ENCODE assay signal across 33 cellular contexts in genomic region chr2:132754392-132754791, GRCh38.
"Had no signal": no experiment of that assay in that cellular context is flagged by ENCODE, and none has a peak within 500 bp of the region (broad histone marks: within the 10 kb centered on the region; RNA-seq: fewer than 3 reads in every experiment).

No MANE protein-coding gene starts in this region.

- H3K4me1 Mint-ChIP-seq: activated B cell treated with CpG ODN at 0.5 μM for 24 hours; activated naive CD8-positive, alpha-beta T cell treated with anti-CD3 and anti-CD28 coated beads for 36 hours; activated T-helper 17 cell treated with anti-CD3 and anti-CD28 coated beads, Interleukin-2, amount 50 U/mL, for 72 hours; central memory CD8-positive, alpha-beta T cell had no signal

- DNase-seq: activated B cell treated with CpG ODN at 0.5 μM for 24 hours; activated CD4-positive, alpha-beta T cell treated with anti-CD3 and anti-CD28 coated beads for 48 hours; activated CD4-positive, CD25-positive, alpha-beta regulatory T cell treated with anti-CD3 and anti-CD28 coated beads, Interleukin-2, amount 50 U/mL, for 72 hours; activated CD8-positive, alpha-beta T cell treated with anti-CD3 and anti-CD28 coated beads for 36 hours; activated effector memory CD4-positive, alpha-beta T cell treated with anti-CD3 and anti-CD28 coated beads, Interleukin-2, amount 50 U/mL, for 16 hours; activated naive CD4-positive, alpha-beta T cell; activated naive CD4-positive, alpha-beta T cell treated with anti-CD3 and anti-CD28 coated beads, Interleukin-2, amount 50 U/mL, for 16 hours; activated naive CD8-positive, alpha-beta T cell treated with anti-CD3 and anti-CD28 coated beads for 36 hours; activated T-cell treated with anti-CD3 and anti-CD28 coated beads, Interleukin-2, amount 50 U/mL, for 1 hour; activated T-cell treated with anti-CD3 and anti-CD28 coated beads, Interleukin-2, amount 50 U/mL, for 72 hours; amniotic stem cell; aorta; MM.1S; MV-4-11; NCI-H1092 treated with DMSO at 0.1 percent for 48 hours; NCI-H1417; NCI-H146; NCI-H187; NCI-H2029 treated with DMSO at 0.1 percent for 48 hours; NCI-H2107; NCI-H226; NCI-H446 treated with DMSO at 0.1 percent for 48 hours; NCI-H69; NCI-H82; OCI-M1; Right ventricle myocardium superior; SJCRH30; SW 1271; T-helper 1 cell; T-helper 2 cell; T-helper 9 cell had no signal

- ATAC-seq: activated CD8-positive, alpha-beta T cell treated with anti-CD3 and anti-CD28 coated beads for 36 hours; activated T-cell treated with anti-CD3 and anti-CD28 coated beads, Interleukin-2, amount 50 U/mL, for 72 hours; activated T-helper 17 cell treated with anti-CD3 and anti-CD28 coated beads, Interleukin-2, amount 50 U/mL, for 72 hours had no signal

- H3K4me3 Mint-ChIP-seq: activated B cell treated with CpG ODN at 0.5 μM for 24 hours; activated CD8-positive, alpha-beta T cell treated with anti-CD3 and anti-CD28 coated beads for 36 hours; activated naive CD8-positive, alpha-beta T cell treated with anti-CD3 and anti-CD28 coated beads for 36 hours; activated T-cell treated with anti-CD3 and anti-CD28 coated beads, Interleukin-2, amount 50 U/mL, for 72 hours; activated T-helper 17 cell treated with anti-CD3 and anti-CD28 coated beads, Interleukin-2, amount 50 U/mL, for 72 hours; central memory CD8-positive, alpha-beta T cell had no signal

- H3K27ac Mint-ChIP-seq: activated B cell treated with CpG ODN at 0.5 μM for 24 hours; activated CD8-positive, alpha-beta T cell treated with anti-CD3 and anti-CD28 coated beads for 36 hours; activated naive CD8-positive, alpha-beta T cell treated with anti-CD3 and anti-CD28 coated beads for 36 hours; activated T-cell treated with anti-CD3 and anti-CD28 coated beads, Interleukin-2, amount 50 U/mL, for 72 hours; activated T-helper 17 cell treated with anti-CD3 and anti-CD28 coated beads, Interleukin-2, amount 50 U/mL, for 72 hours had no signal

- H3K27me3 Mint-ChIP-seq: activated B cell treated with CpG ODN at 0.5 μM for 24 hours; activated CD8-positive, alpha-beta T cell treated with anti-CD3 and anti-CD28 coated beads for 36 hours; activated naive CD8-positive, alpha-beta T cell treated with anti-CD3 and anti-CD28 coated beads for 36 hours; activated T-helper 17 cell treated with anti-CD3 and anti-CD28 coated beads, Interleukin-2, amount 50 U/mL, for 72 hours; central memory CD8-positive, alpha-beta T cell had no signal

- H3K36me3 Mint-ChIP-seq: activated naive CD8-positive, alpha-beta T cell treated with anti-CD3 and anti-CD28 coated beads for 36 hours had no signal
